Comparison of ENCODE assay signal across 1 cellular context in genomic region chr2:26054598-26055348, GRCh38.
TF ChIP-seq lines count a peak whose summit lies in the region.

No MANE protein-coding gene starts in this region.

TF ChIP-seq in HCT116, 20 proteins besides CTCF, POLR2A, EP300 and RAD21:
- TF ChIP-seq REST (IDR thresholded peaks at IDR 0.05; ENCODE audit: low read depth), result no peak
- no peak for TF ChIP-seq ELF1 (IDR thresholded peaks at IDR 0.05; ENCODE audit: borderline replicate concordance, low read depth)
- TF ChIP-seq ATF3 (IDR thresholded peaks at IDR 0.05), result no peak
